ENCODE assay signal across 18 cellular contexts in genomic region chr21:42736646-42737350, GRCh38.
DNase-seq lines count a peak whose midpoint lies in the region; ATAC-seq, FAIRE-seq and TF ChIP-seq lines count a peak whose summit lies in the region.
"Had no signal": no experiment of that assay in that cellular context is flagged by ENCODE, and none has a peak within 500 bp of the region (broad histone marks: within the 10 kb centered on the region; RNA-seq: fewer than 3 reads in every experiment).

No MANE protein-coding gene starts in this region.

- peak overlapping the region; percentile 100 for H3K27ac Mint-ChIP-seq in activated T-cell treated with anti-CD3 and anti-CD28 coated beads, Interleukin-2, amount 50 U/mL, for 72 hours
- peak overlapping the region; percentile 52; the same call in 1 of the 2 replicates for H3K27ac Mint-ChIP-seq in WTC11
- H3K27ac Mint-ChIP-seq in stimulated activated effector memory CD8-positive, alpha-beta T cell treated with anti-CD3 and anti-CD28 coated beads, Interleukin-12 subunit alpha, Interleukin-12 subunit beta, amount 100 ng/mL, for 72 hours: peak overlapping the region; percentile 33

- CTCF ChIA-PET in WTC11 (lab: Charles Lee): interaction anchor here (1.1 to 2.1 kb wide), 2 partner anchors 82 to 144 kb away, joined by 3 to 5 read pairs; no protein-coding TSS in a partner anchor

- no peak for ATAC-seq in activated T-cell treated with anti-CD3 and anti-CD28 coated beads, Interleukin-2, amount 50 U/mL, for 72 hours (replicated peaks in 1 of 2)
- no peak for ATAC-seq in WTC11
- no peak for ATAC-seq in stimulated activated effector memory CD8-positive, alpha-beta T cell treated with anti-CD3 and anti-CD28 coated beads, Interleukin-12 subunit alpha, Interleukin-12 subunit beta, amount 100 ng/mL, for 72 hours
- ATAC-seq in GM21723 (IDR thresholded peaks at IDR 0.05; ENCODE audit: unreplicated experiment): no peak
- ATAC-seq: Right ventricle myocardium inferior had no signal

- no peaks in the 10 kb centered on the region for H3K9me3 ChIP-seq in kidney (ENCODE audit: control insufficient read depth in 1 of 2, low read length in 2 of 2)

- H3K4me1 ChIP-seq in kidney (ENCODE audit: control insufficient read depth in 1 of 2, insufficient read depth in 1 of 2, low read depth in 1 of 2, low read length in 2 of 2): peaks cover 37 to 39% of the 10 kb centered on the region in 2 donors
- H3K4me1 ChIP-seq: parathyroid adenoma had no signal

- no peak overlapping the region for H3K4me3 ChIP-seq in kidney (ENCODE audit: low read length in 2 of 2)
- H3K4me3 ChIP-seq: lung had no signal

- H3K36me3 ChIP-seq in kidney (ENCODE audit: control insufficient read depth in 1 of 2, insufficient read depth in 2 of 2, low read length in 2 of 2): no peaks in the 10 kb centered on the region

- H3K9me3 Mint-ChIP-seq in activated T-cell treated with anti-CD3 and anti-CD28 coated beads, Interleukin-2, amount 50 U/mL, for 72 hours: no peaks in the 10 kb centered on the region
- H3K9me3 Mint-ChIP-seq in WTC11: no peaks in the 10 kb centered on the region
- no peaks in the 10 kb centered on the region for H3K9me3 Mint-ChIP-seq in stimulated activated effector memory CD8-positive, alpha-beta T cell treated with anti-CD3 and anti-CD28 coated beads, Interleukin-12 subunit alpha, Interleukin-12 subunit beta, amount 100 ng/mL, for 72 hours

- no peaks in the 10 kb centered on the region for H3K27me3 Mint-ChIP-seq in activated T-cell treated with anti-CD3 and anti-CD28 coated beads, Interleukin-2, amount 50 U/mL, for 72 hours (ENCODE audit: low read depth)
- H3K27me3 Mint-ChIP-seq in WTC11 (ENCODE audit: low read depth): no peaks in the 10 kb centered on the region

- intact Hi-C loops in kidney (cut with DNase I): no loop called here

- POLR2A ChIA-PET in WTC11 (lab: Charles Lee): interaction anchor here (0.6 to 1.1 kb wide), 2 partner anchors 10 to 39 kb away, joined by 3 to 4 read pairs; no protein-coding TSS in a partner anchor

- no peak for DNase-seq in activated T-cell treated with anti-CD3 and anti-CD28 coated beads, Interleukin-2, amount 50 U/mL, for 72 hours
- no peak for DNase-seq in activated T-cell treated with anti-CD3 and anti-CD28 coated beads, Interleukin-2, amount 50 U/mL, for 1 hour
- DNase-seq in WTC11 (ENCODE audit: low spot score) (no peak), kidney (peak; percentile 55), HTR-8/SVneo (ENCODE audit: insufficient read length, low spot score) (no peak), D721Med (ENCODE audit: insufficient read length, low spot score) (no peak)
- DNase-seq in stimulated activated effector memory CD8-positive, alpha-beta T cell treated with anti-CD3 and anti-CD28 coated beads, Interleukin-12 subunit alpha, Interleukin-12 subunit beta, amount 100 ng/mL, for 72 hours (ENCODE audit: low spot score in 2 of 2): no peak
- DNase-seq: activated CD8-positive, alpha-beta memory T cell treated with anti-CD3 and anti-CD28 coated beads for 24 hours; amygdala; DMS79 treated with DMSO at 0.1 percent for 48 hours; NCI-H1436; NCI-H526 treated with DMSO at 0.1 percent for 48 hours; stimulated activated CD4-positive, alpha-beta T cell treated with anti-CD3 and anti-CD28 coated beads, Interleukin-4, amount 100 ng/mL, for 1 hour; SW 1271 had no signal

- TF ChIP-seq CTCF in WTC11 (IDR thresholded peaks at IDR 0.05) (no peak), kidney (IDR thresholded peaks at IDR 0.05; ENCODE audit: borderline replicate concordance, extremely low read depth, insufficient read depth) (no peak), D721Med (IDR thresholded peaks at IDR 0.05; ENCODE audit: insufficient read depth, missing control alignments) (no peak)

- H3K4me1 Mint-ChIP-seq in activated T-cell treated with anti-CD3 and anti-CD28 coated beads, Interleukin-2, amount 50 U/mL, for 72 hours (ENCODE audit: low read depth): peaks cover 41% of the 10 kb centered on the region
- peaks cover 22% of the 10 kb centered on the region for H3K4me1 Mint-ChIP-seq in WTC11
- peaks cover 26% of the 10 kb centered on the region for H3K4me1 Mint-ChIP-seq in stimulated activated effector memory CD8-positive, alpha-beta T cell treated with anti-CD3 and anti-CD28 coated beads, Interleukin-12 subunit alpha, Interleukin-12 subunit beta, amount 100 ng/mL, for 72 hours

- H3K9ac ChIP-seq in kidney (ENCODE audit: low read length in 2 of 2): no peak overlapping the region
- H3K9ac ChIP-seq: parathyroid adenoma had no signal

- peak overlapping the region in 1 of 2 donors; percentile 12 for H3K4me3 Mint-ChIP-seq in activated T-cell treated with anti-CD3 and anti-CD28 coated beads, Interleukin-2, amount 50 U/mL, for 72 hours
- no peak overlapping the region for H3K4me3 Mint-ChIP-seq in WTC11
- H3K4me3 Mint-ChIP-seq in stimulated activated effector memory CD8-positive, alpha-beta T cell treated with anti-CD3 and anti-CD28 coated beads, Interleukin-12 subunit alpha, Interleukin-12 subunit beta, amount 100 ng/mL, for 72 hours: no peak overlapping the region

- peaks cover 2 to 3% of the 10 kb centered on the region in 2 donors for H3K36me3 Mint-ChIP-seq in activated T-cell treated with anti-CD3 and anti-CD28 coated beads, Interleukin-2, amount 50 U/mL, for 72 hours (ENCODE audit: insufficient read depth in 2 of 2)
- peaks cover 44% of the 10 kb centered on the region for H3K36me3 Mint-ChIP-seq in WTC11
- H3K36me3 Mint-ChIP-seq in stimulated activated effector memory CD8-positive, alpha-beta T cell treated with anti-CD3 and anti-CD28 coated beads, Interleukin-12 subunit alpha, Interleukin-12 subunit beta, amount 100 ng/mL, for 72 hours: no peaks in the 10 kb centered on the region

- H3K27ac ChIP-seq in kidney (ENCODE audit: low read depth in 2 of 2, low read length in 2 of 2): peak overlapping the region; percentile 4 to 89

- FAIRE-seq in kidney (lab: Jason Lieb, UNC) (no peak), HTR-8/SVneo (lab: Jason Lieb, UNC) (no peak), D721Med (lab: Jason Lieb, UNC) (no peak)

TF ChIP-seq in WTC11, 78 proteins besides CTCF, POLR2A, EP300 and RAD21:
- TF ChIP-seq ATF1 (CRISPR knock-in tag; IDR thresholded peaks at IDR 0.05): no peak

Comparison
In these comparisons a context has a peak if more than half of its experiments do, and no peak if none do; other contexts are left out.
1. H3K27ac Mint-ChIP-seq: peak in every context shown above with its lines; median percentile 100 in activated T-cell treated with anti-CD3 and anti-CD28 coated beads, Interleukin-2, amount 50 U/mL, for 72 hours; 52 in WTC11; 33 in stimulated activated effector memory CD8-positive, alpha-beta T cell treated with anti-CD3 and anti-CD28 coated beads, Interleukin-12 subunit alpha, Interleukin-12 subunit beta, amount 100 ng/mL, for 72 hours.